In the genomic region with DNA sequence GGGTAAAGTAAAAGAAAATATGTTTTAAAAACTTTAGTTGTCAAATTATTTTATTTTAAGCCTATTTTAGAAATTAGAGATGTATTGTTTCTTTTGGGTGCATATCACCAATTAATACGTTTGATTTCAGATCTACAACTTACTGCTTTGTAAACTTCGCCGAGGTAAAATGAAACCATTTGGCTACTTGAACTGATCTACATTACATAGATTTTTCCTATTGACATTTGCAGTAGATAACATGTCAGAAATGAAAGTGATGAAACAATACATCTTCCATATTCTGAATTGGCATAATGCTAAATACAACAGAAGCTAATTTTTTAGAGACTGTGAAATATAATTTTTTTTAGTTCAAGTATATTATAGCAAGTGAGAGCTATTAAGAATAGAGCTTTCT, we compare ENCODE assay signal across 22 cellular contexts.
"Had no signal": no experiment of that assay in that cellular context is flagged by ENCODE, and none has a peak within 500 bp of the region (broad histone marks: within the 10 kb centered on the region; RNA-seq: fewer than 3 reads in every experiment).

No MANE protein-coding gene starts in this region.

- H3K4me3 Mint-ChIP-seq: naive B cell; nephron progenitor cell; stimulated activated naive B cell treated with anti-CD40 and anti-IgM and Interleukin-4, amounts not matched to agents 10 μg/mL and 1 μg/mL and 100 μg/mL, for 72 hours; type B pancreatic cell had no signal

- H3K4me1 Mint-ChIP-seq: nephron progenitor cell had no signal

- H3K27me3 ChIP-seq: dorsolateral prefrontal cortex, heart left ventricle, right lobe of liver, spleen, suprapubic skin, thyroid gland had no signal

- H3K36me3 ChIP-seq: right lobe of liver had no signal

- H3K4me1 ChIP-seq: psoas muscle, right lobe of liver, suprapubic skin, thyroid gland had no signal

- H3K4me3 ChIP-seq: coronary artery, dorsolateral prefrontal cortex, heart left ventricle, psoas muscle, right lobe of liver, spleen, suprapubic skin, thyroid gland had no signal

- DNase-seq: dorsolateral prefrontal cortex; effector CD8-positive, alpha-beta T cell; heart left ventricle; hippocampal formation; kidney glomerular epithelial cell; mesendoderm; naive B cell; nephron progenitor cell; psoas muscle; retina; right lobe of liver; spleen; stimulated activated CD4-positive, alpha-beta T cell treated with anti-CD3 and anti-CD28 coated beads, Interleukin-15, amount 100 ng/mL, for 24 hours; stimulated activated CD4-positive, alpha-beta T cell treated with anti-CD3 and anti-CD28 coated beads, Interleukin-1b, Interleukin-23, amount 100 ng/mL, for 48 hours; stimulated activated CD4-positive, alpha-beta T cell treated with anti-CD3 and anti-CD28 coated beads, Interleukin-4, amount 100 ng/mL, for 24 hours; stimulated activated naive B cell treated with anti-CD40 and anti-IgM and Interleukin-4, amounts not matched to agents 10 μg/mL and 1 μg/mL and 100 μg/mL, for 72 hours; thyroid gland had no signal

- H3K9me3 Mint-ChIP-seq: naive B cell; nephron progenitor cell; stimulated activated naive B cell treated with anti-CD40 and anti-IgM and Interleukin-4, amounts not matched to agents 10 μg/mL and 1 μg/mL and 100 μg/mL, for 72 hours; type B pancreatic cell had no signal

- H3K9me3 ChIP-seq: heart left ventricle, psoas muscle, right lobe of liver, spleen, suprapubic skin, thyroid gland had no signal

- FAIRE-seq: urothelium cell line had no signal

- H3K27ac ChIP-seq: coronary artery, dorsolateral prefrontal cortex, heart left ventricle, psoas muscle, right lobe of liver, spleen, suprapubic skin, thyroid gland had no signal

- H3K27me3 Mint-ChIP-seq: naive B cell; stimulated activated naive B cell treated with anti-CD40 and anti-IgM and Interleukin-4, amounts not matched to agents 10 μg/mL and 1 μg/mL and 100 μg/mL, for 72 hours; type B pancreatic cell had no signal

- H3K27ac Mint-ChIP-seq: nephron progenitor cell; stimulated activated naive B cell treated with anti-CD40 and anti-IgM and Interleukin-4, amounts not matched to agents 10 μg/mL and 1 μg/mL and 100 μg/mL, for 72 hours; type B pancreatic cell had no signal

- ATAC-seq: esophagus mucosa; heart left ventricle; psoas muscle; right lobe of liver; stimulated activated naive B cell treated with anti-CD40 and anti-IgM and Interleukin-4, amounts not matched to agents 10 μg/mL and 1 μg/mL and 100 μg/mL, for 72 hours had no signal
